8 cellular contexts compared by ENCODE assay signal in genomic region chr13:36999054-36999927, GRCh38. TPM values are rescaled to one million over a fixed set of nuclear protein-coding genes. Genes with fewer than 3 reads are reported as not detected.
DNase-seq lines count a peak whose midpoint lies in the region; ATAC-seq, FAIRE-seq and TF ChIP-seq lines count a peak whose summit lies in the region.

TSS of gene ALG5 (minus strand) at chr13:36999340. CDS start at chr13:36999300, 40 bp downstream.

- H3K36me3 ChIP-seq in kidney (ENCODE audit: control insufficient read depth in 1 of 2, insufficient read depth in 2 of 2, low read length in 2 of 2): peaks cover 3 to 8% of the 10 kb centered on the region in 2 donors

- no peaks in the 10 kb centered on the region for H3K9me3 ChIP-seq in kidney (ENCODE audit: control insufficient read depth in 1 of 2, low read length in 2 of 2)

- peak within 1 kb of the TSS; percentile 81 to 93 for H3K9ac ChIP-seq in kidney (ENCODE audit: low read length in 2 of 2)

- peak within 1 kb of the TSS; percentile 98 for H3K27ac ChIP-seq in kidney (ENCODE audit: low read depth in 2 of 2, low read length in 2 of 2)

- H3K4me3 ChIP-seq in kidney (ENCODE audit: low read length in 2 of 2): peak within 1 kb of the TSS; percentile 96 to 97

- peak; percentile 89 for TF ChIP-seq CTCF in kidney (IDR thresholded peaks at IDR 0.05; ENCODE audit: borderline replicate concordance, extremely low read depth, insufficient read depth)

- FAIRE-seq in kidney (lab: Jason Lieb, UNC): no peak

- intact Hi-C loops in kidney (cut with DNase I): loop anchor here (10.0 kb wide), 1 partner anchor 574 kb away; no protein-coding TSS in a partner anchor

- ATAC-seq in GM19035 (IDR thresholded peaks at IDR 0.05; ENCODE audit: unreplicated experiment) (peak; percentile 60), HG03342 (IDR thresholded peaks at IDR 0.05; ENCODE audit: unreplicated experiment) (peak; percentile 71)

- H3K4me1 ChIP-seq in kidney (ENCODE audit: control insufficient read depth in 1 of 2, insufficient read depth in 1 of 2, low read depth in 1 of 2, low read length in 2 of 2): peaks cover 5 to 9% of the 10 kb centered on the region in 2 donors

- DNase-seq in AML-193 (lab: John Stamatoyannopoulos, UW) (peak; percentile 86 to 91), NCI-H460 (ENCODE audit: extremely low read depth, low read depth) (peak; percentile 75), cerebellar cortex (ENCODE audit: low spot score) (peak; percentile 84), kidney (peak; percentile 96)
- peak; percentile 94 for DNase-seq in activated CD4-positive, CD25-positive, alpha-beta regulatory T cell treated with anti-CD3 and anti-CD28 coated beads, Interleukin-2, amount 50 U/mL, for 72 hours
- DNase-seq in stimulated activated CD4-positive, alpha-beta T cell treated with anti-CD3 and anti-CD28 coated beads, Interleukin-15, amount 100 ng/mL, for 24 hours: peak; percentile 92

RNA-seq across cellular contexts. Expression of gene ALG5, which starts in this region (rescaled TPM):
- 35.4 and 40.4 TPM in 2 replicates for total RNA-seq in NCI-H460 (2014; rRNA removed; shearing (Covaris generic))
- polyA plus RNA-seq in NCI-H460 (2014; cell fraction: nucleus; rRNA removed): 23.0 and 30.8 TPM in 2 replicates
- 42.6 TPM for total RNA-seq in kidney
- polyA plus RNA-seq in kidney (ENCODE audit: insufficient read depth, low read depth, low replicate concordance): 54.5 TPM

Comparison
In these comparisons a context has a peak if more than half of its experiments do, and no peak if none do; other contexts are left out.
1. Peak in every context shown above with its lines: DNase-seq, ATAC-seq, H3K4me3 ChIP-seq and H3K27ac ChIP-seq.